7 cellular contexts compared by ENCODE assay signal in genomic region chr12:55816876-55817351, GRCh38. TPM values are rescaled to one million over a fixed set of nuclear protein-coding genes. Genes with fewer than 3 reads are reported as not detected.
DNase-seq lines count a peak whose midpoint lies in the region; ATAC-seq and TF ChIP-seq lines count a peak whose summit lies in the region.
"Had no signal": no experiment of that assay in that cellular context is flagged by ENCODE, and none has a peak within 500 bp of the region (broad histone marks: within the 10 kb centered on the region; RNA-seq: fewer than 3 reads in every experiment).

No MANE protein-coding gene starts in this region.

- H3K36me3 ChIP-seq in upper lobe of right lung: peaks cover 54% of the 10 kb centered on the region

- H3K4me1 ChIP-seq in upper lobe of right lung: peaks cover 30% of the 10 kb centered on the region

- ATAC-seq in upper lobe of right lung: no peak
- no peak for ATAC-seq in GM18517 (IDR thresholded peaks at IDR 0.05; ENCODE audit: unreplicated experiment)

- TF ChIP-seq CTCF in upper lobe of right lung (IDR thresholded peaks at IDR 0.05): no peak

- H3K9me3 ChIP-seq in upper lobe of right lung: no peaks in the 10 kb centered on the region

- no peaks in the 10 kb centered on the region for H3K27me3 ChIP-seq in upper lobe of right lung

- peak overlapping the region; percentile 76 for H3K4me3 ChIP-seq in upper lobe of right lung

- peak; percentile 61 for DNase-seq in activated effector memory CD4-positive, alpha-beta T cell treated with anti-CD3 and anti-CD28 coated beads, Interleukin-2, amount 50 U/mL, for 16 hours
- no peak for DNase-seq in activated effector memory CD4-positive, alpha-beta T cell treated with Interleukin-2 at 50 U/mL for 16 hours
- peak; percentile 19 for DNase-seq in germinal center (ENCODE audit: low spot score)
- DNase-seq in upper lobe of right lung: no peak
- no peak for DNase-seq in stimulated activated naive CD4-positive, alpha-beta T cell (lab: John Stamatoyannopoulos, UW)

- intact Hi-C loops in upper lobe of right lung (cut with DNase I): no loop called here

- peak overlapping the region; percentile 89 for H3K27ac ChIP-seq in upper lobe of right lung

RNA-seq across cellular contexts. Expression of gene SARNP, which starts 0.6 kb away (rescaled TPM):
- total RNA-seq in upper lobe of right lung: 43.6 TPM

RNA-seq across cellular contexts. Expression of gene ORMDL2, which starts 0.9 kb away (rescaled TPM):
- 49.2 TPM for total RNA-seq in upper lobe of right lung

RNA-seq across cellular contexts. Expression of gene DNAJC14, which starts 12.5 kb away (rescaled TPM):
- 42.7 TPM for total RNA-seq in upper lobe of right lung

RNA-seq across cellular contexts. Expression of gene MMP19, which starts 25.8 kb away (rescaled TPM):
- total RNA-seq in upper lobe of right lung: 30.2 TPM
- total RNA-seq: activated CD8-positive, alpha-beta memory T cell treated with anti-CD3 and anti-CD28 coated beads for 36 hours had no signal

Comparison
In these comparisons a context has a peak if more than half of its experiments do, and no peak if none do; other contexts are left out.
1. DNase-seq: peak in activated effector memory CD4-positive, alpha-beta T cell treated with anti-CD3 and anti-CD28 coated beads, Interleukin-2, amount 50 U/mL, for 16 hours (single experiment) and germinal center (single experiment); none in activated effector memory CD4-positive, alpha-beta T cell treated with Interleukin-2 at 50 U/mL for 16 hours (single experiment), upper lobe of right lung (single experiment) and stimulated activated naive CD4-positive, alpha-beta T cell (0 of 6).